8 cellular contexts compared by ENCODE assay signal in the genomic region with DNA sequence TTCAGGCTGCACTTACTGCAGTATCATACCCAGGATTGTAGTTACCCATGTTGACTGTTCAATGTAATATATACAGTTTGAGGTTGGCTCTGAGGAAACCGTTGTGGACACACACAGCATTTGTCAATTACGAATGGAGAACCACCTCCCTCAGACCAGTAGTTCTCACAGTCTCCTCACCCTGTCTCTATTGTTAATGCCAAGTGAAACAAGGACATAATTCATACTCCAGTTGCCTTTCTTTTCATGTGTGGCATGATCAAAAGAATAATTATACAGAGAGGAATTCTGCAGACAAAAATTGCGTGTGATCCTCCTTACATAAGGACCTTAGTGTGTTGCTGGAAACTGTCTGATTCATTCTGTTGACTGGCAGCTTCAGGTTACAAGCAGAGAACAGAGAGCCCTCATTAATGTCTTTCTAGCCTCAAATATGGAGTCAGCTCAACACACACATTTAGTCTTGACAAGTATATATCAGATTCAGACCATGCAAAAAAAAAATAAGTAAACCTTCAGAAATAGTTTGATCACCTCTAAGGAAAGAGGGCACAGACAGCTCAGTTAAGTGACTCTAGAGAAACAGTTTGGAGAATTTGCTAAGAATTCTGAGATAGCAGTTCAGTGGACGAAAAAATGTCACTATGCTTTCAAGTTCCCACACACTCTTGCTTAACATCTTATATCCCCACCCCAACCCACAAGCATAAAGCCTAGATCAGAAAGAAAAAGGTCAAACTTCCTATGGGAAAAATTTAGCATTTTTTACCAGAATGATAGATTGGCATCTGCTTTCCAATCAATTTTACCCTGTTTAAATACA.
A peak's percentile ranks its signal among the peaks of the same experiment; 100 is the strongest.
DNase-seq lines count a peak whose midpoint lies in the region; TF ChIP-seq lines count a peak whose summit lies in the region.

No MANE protein-coding gene starts in this region.

- peaks cover 14% of the 10 kb centered on the region for H3K4me1 Mint-ChIP-seq in endothelial cell (ENCODE audit: unreplicated experiment)

- H3K27me3 Mint-ChIP-seq in endothelial cell (ENCODE audit: unreplicated experiment), result peaks cover 5% of the 10 kb centered on the region

- peak overlapping the region; percentile 6 to 25 for H3K27ac ChIP-seq in prostate gland

- intact Hi-C loops in prostate gland (cut with DNase I), result no loop called here

- no peak overlapping the region for H3K27ac Mint-ChIP-seq in endothelial cell (ENCODE audit: unreplicated experiment)

- H3K36me3 ChIP-seq in prostate gland, result no peaks in the 10 kb centered on the region

- no peak overlapping the region for H3K4me3 Mint-ChIP-seq in endothelial cell (ENCODE audit: unreplicated experiment)

- no peak overlapping the region for H3K4me3 ChIP-seq in prostate gland

- H3K9me3 Mint-ChIP-seq in endothelial cell (ENCODE audit: unreplicated experiment), result no peaks in the 10 kb centered on the region

- no peak for TF ChIP-seq CTCF in prostate gland (IDR thresholded peaks at IDR 0.05)
- no peak for TF ChIP-seq CTCF in endothelial cell (IDR thresholded peaks at IDR 0.05; ENCODE audit: unreplicated experiment)

- no peak for TF ChIP-seq POLR2A in prostate gland (IDR thresholded peaks at IDR 0.05)

- no peaks in the 10 kb centered on the region for H3K4me1 ChIP-seq in prostate gland (replicated peaks)

- DNase-seq in H4 (ENCODE audit: low spot score), result peak; percentile 58
- DNase-seq in NOMO-1 treated with DMSO at 0.1 percent for 48 hours (lab: John Stamatoyannopoulos, UW; ENCODE audit: unreplicated experiment), result peak; percentile 68
- peak; percentile 69 for DNase-seq in dedifferentiated amniotic fluid mesenchymal stem cell (ENCODE audit: extremely low spot score)
- no peak for DNase-seq in prostate gland (ENCODE audit: low spot score)
- no peak for DNase-seq in RPMI8226
- DNase-seq in stimulated activated CD4-positive, alpha-beta T cell treated with anti-CD3 and anti-CD28 coated beads, Interleukin-1b, Interleukin-23, amount 100 ng/mL, for 48 hours, result no peak
- DNase-seq in cerebellum (ENCODE audit: low spot score), result no peak
- DNase-seq in endothelial cell (ENCODE audit: low spot score), result no peak

- H3K27me3 ChIP-seq in prostate gland (replicated peaks; ENCODE audit: insufficient read depth), result no peaks in the 10 kb centered on the region

- no peaks in the 10 kb centered on the region for H3K36me3 Mint-ChIP-seq in endothelial cell (ENCODE audit: low read depth, unreplicated experiment)

- 29% methylated on average over 4 of the region's 4 CpGs for WGBS in prostate gland

- H3K9me3 ChIP-seq in prostate gland, result no peaks in the 10 kb centered on the region

Comparison
In these comparisons a context has a peak if more than half of its experiments do, and no peak if none do; other contexts are left out.
1. DNase-seq: peak in H4 (single experiment), NOMO-1 treated with DMSO at 0.1 percent for 48 hours (single experiment) and dedifferentiated amniotic fluid mesenchymal stem cell (single experiment); none in prostate gland (single experiment), RPMI8226 (single experiment), stimulated activated CD4-positive, alpha-beta T cell treated with anti-CD3 and anti-CD28 coated beads, Interleukin-1b, Interleukin-23, amount 100 ng/mL, for 48 hours (single experiment), cerebellum (single experiment) and endothelial cell (single experiment).